Comparison of ENCODE assay signal across 20 cellular contexts in genomic region chrX:71607488-71607887, GRCh38. TPM values are rescaled to one million over a fixed set of nuclear protein-coding genes. Genes with fewer than 3 reads are reported as not detected.
A peak's percentile ranks its signal among the peaks of the same experiment; 100 is the strongest.
DNase-seq lines count a peak whose midpoint lies in the region; ATAC-seq and FAIRE-seq lines count a peak whose summit lies in the region.
"Had no signal": no experiment of that assay in that cellular context is flagged by ENCODE, and none has a peak within 500 bp of the region (broad histone marks: within the 10 kb centered on the region; RNA-seq: fewer than 3 reads in every experiment).

No MANE protein-coding gene starts in this region.

- DNase-seq in T-helper 2 cell treated with Interferon-gamma antibody and Interleukin-4, amounts not matched to agents 5 μg/mL and 100 μg/mL, for 36 hours (ENCODE audit: low spot score), result no peak
- DNase-seq in T-helper 2 cell (no peak), GM19239 (ENCODE audit: insufficient read length, low spot score) (no peak), NCI-H82 (lab: John Stamatoyannopoulos, UW) (no peak), NCI-H2171 treated with DMSO at 0.1 percent for 48 hours (lab: John Stamatoyannopoulos, UW) (no peak)
- no peak for DNase-seq in activated naive CD4-positive, alpha-beta T cell treated with anti-CD3 and anti-CD28 coated beads, Interleukin-2, amount 50 U/mL, for 72 hours (ENCODE audit: low spot score in 2 of 2)
- no peak for DNase-seq in natural killer cell treated with Interleukin-12 subunit alpha and Interleukin-12 subunit beta and Interleukin-15 and Interleukin-18, amount 100 ng/mL, for 72 hours (ENCODE audit: low spot score)
- DNase-seq: 8988T; activated CD4-positive, alpha-beta T cell treated with anti-CD3 and anti-CD28 coated beads for 48 hours; DMS153; NCI-H1092 treated with DMSO at 0.1 percent for 48 hours; NCI-H2107; NCI-H524 treated with DMSO at 0.1 percent for 48 hours; PC-3; stimulated activated CD4-positive, alpha-beta T cell treated with anti-CD3 and anti-CD28 coated beads, Interleukin-4, amount 100 ng/mL, for 4 hours had no signal

- H3K36me3 Mint-ChIP-seq in T-helper 2 cell treated with Interferon-gamma antibody and Interleukin-4, amounts not matched to agents 5 μg/mL and 100 μg/mL, for 36 hours (ENCODE audit: low read depth), result peaks cover 72% of the 10 kb centered on the region
- peaks cover 52 to 80% of the 10 kb centered on the region in 2 donors for H3K36me3 Mint-ChIP-seq in activated naive CD4-positive, alpha-beta T cell treated with anti-CD3 and anti-CD28 coated beads, Interleukin-2, amount 50 U/mL, for 72 hours
- peaks cover 35% of the 10 kb centered on the region for H3K36me3 Mint-ChIP-seq in natural killer cell treated with Interleukin-12 subunit alpha and Interleukin-12 subunit beta and Interleukin-15 and Interleukin-18, amount 100 ng/mL, for 72 hours

- H3K4me1 Mint-ChIP-seq in T-helper 2 cell treated with Interferon-gamma antibody and Interleukin-4, amounts not matched to agents 5 μg/mL and 100 μg/mL, for 36 hours (ENCODE audit: low read depth), result peaks cover 35% of the 10 kb centered on the region
- H3K4me1 Mint-ChIP-seq in natural killer cell treated with Interleukin-12 subunit alpha and Interleukin-12 subunit beta and Interleukin-15 and Interleukin-18, amount 100 ng/mL, for 72 hours (ENCODE audit: low read depth in 2 of 2), result peaks cover 32 to 37% of the 10 kb centered on the region in 2 donors

- FAIRE-seq in GM19239 (lab: Jason Lieb, UNC), result peak; percentile 33
- FAIRE-seq: endometrium, GM12892, islet of Langerhans had no signal

- no peaks in the 10 kb centered on the region for H3K27me3 Mint-ChIP-seq in T-helper 2 cell treated with Interferon-gamma antibody and Interleukin-4, amounts not matched to agents 5 μg/mL and 100 μg/mL, for 36 hours (ENCODE audit: low read depth)
- peaks cover 0 to 2% of the 10 kb centered on the region in 2 donors for H3K27me3 Mint-ChIP-seq in natural killer cell treated with Interleukin-12 subunit alpha and Interleukin-12 subunit beta and Interleukin-15 and Interleukin-18, amount 100 ng/mL, for 72 hours

- H3K27ac Mint-ChIP-seq in T-helper 2 cell treated with Interferon-gamma antibody and Interleukin-4, amounts not matched to agents 5 μg/mL and 100 μg/mL, for 36 hours, result peak overlapping the region; percentile 64
- H3K27ac Mint-ChIP-seq in activated naive CD4-positive, alpha-beta T cell treated with anti-CD3 and anti-CD28 coated beads, Interleukin-2, amount 50 U/mL, for 72 hours, result peak overlapping the region; percentile 62 to 89
- peak overlapping the region; percentile 0 to 27 for H3K27ac Mint-ChIP-seq in natural killer cell treated with Interleukin-12 subunit alpha and Interleukin-12 subunit beta and Interleukin-15 and Interleukin-18, amount 100 ng/mL, for 72 hours

- H3K4me3 Mint-ChIP-seq in T-helper 2 cell treated with Interferon-gamma antibody and Interleukin-4, amounts not matched to agents 5 μg/mL and 100 μg/mL, for 36 hours, result peak overlapping the region; percentile 30
- peak overlapping the region; percentile 53 for H3K4me3 Mint-ChIP-seq in natural killer cell treated with Interleukin-12 subunit alpha and Interleukin-12 subunit beta and Interleukin-15 and Interleukin-18, amount 100 ng/mL, for 72 hours

- no peak for ATAC-seq in activated naive CD4-positive, alpha-beta T cell treated with anti-CD3 and anti-CD28 coated beads, Interleukin-2, amount 50 U/mL, for 72 hours
- ATAC-seq in natural killer cell treated with Interleukin-12 subunit alpha and Interleukin-12 subunit beta and Interleukin-15 and Interleukin-18, amount 100 ng/mL, for 72 hours, result no peak
- no peak for ATAC-seq in HG03442 (IDR thresholded peaks at IDR 0.05; ENCODE audit: unreplicated experiment)
- ATAC-seq: PC-3 had no signal

- no peaks in the 10 kb centered on the region for H3K9me3 Mint-ChIP-seq in T-helper 2 cell treated with Interferon-gamma antibody and Interleukin-4, amounts not matched to agents 5 μg/mL and 100 μg/mL, for 36 hours
- peaks cover 15 to 16% of the 10 kb centered on the region in 2 donors for H3K9me3 Mint-ChIP-seq in activated naive CD4-positive, alpha-beta T cell treated with anti-CD3 and anti-CD28 coated beads, Interleukin-2, amount 50 U/mL, for 72 hours
- no peaks in the 10 kb centered on the region for H3K9me3 Mint-ChIP-seq in natural killer cell treated with Interleukin-12 subunit alpha and Interleukin-12 subunit beta and Interleukin-15 and Interleukin-18, amount 100 ng/mL, for 72 hours

RNA-seq across cellular contexts. Expression of gene CXCR3, which starts 10.8 kb away (rescaled TPM):
- 10 to 100 TPM in 1 of 2 donors, 1 to 10 TPM in 1; 6.8 to 43.0 TPM for total RNA-seq in activated naive CD4-positive, alpha-beta T cell treated with anti-CD3 and anti-CD28 coated beads, Interleukin-2, amount 50 U/mL, for 72 hours
- 10 to 100 TPM in 1 of 2 donors, 1 to 10 TPM in 1; 2.7 to 14.8 TPM for total RNA-seq in natural killer cell treated with Interleukin-12 subunit alpha and Interleukin-12 subunit beta and Interleukin-15 and Interleukin-18, amount 100 ng/mL, for 72 hours
- total RNA-seq: PC-3, temporal lobe had no signal

RNA-seq across cellular contexts. Expression of gene GCNA, which starts 29.3 kb away (rescaled TPM):
- total RNA-seq in activated naive CD4-positive, alpha-beta T cell treated with anti-CD3 and anti-CD28 coated beads, Interleukin-2, amount 50 U/mL, for 72 hours, result 1 to 10 TPM; 4.1 to 6.0 TPM
- total RNA-seq in natural killer cell treated with Interleukin-12 subunit alpha and Interleukin-12 subunit beta and Interleukin-15 and Interleukin-18, amount 100 ng/mL, for 72 hours, result 1 to 10 TPM; 5.5 to 6.1 TPM

Comparison
In these comparisons a context has a peak if more than half of its experiments do, and no peak if none do; other contexts are left out.
1. H3K27ac Mint-ChIP-seq: peak in every context shown above with its lines; median percentile 76 in activated naive CD4-positive, alpha-beta T cell treated with anti-CD3 and anti-CD28 coated beads, Interleukin-2, amount 50 U/mL, for 72 hours; 64 in T-helper 2 cell treated with Interferon-gamma antibody and Interleukin-4, amounts not matched to agents 5 μg/mL and 100 μg/mL, for 36 hours; 14 in natural killer cell treated with Interleukin-12 subunit alpha and Interleukin-12 subunit beta and Interleukin-15 and Interleukin-18, amount 100 ng/mL, for 72 hours.